1 cellular context compared by ENCODE assay signal in the genomic region with DNA sequence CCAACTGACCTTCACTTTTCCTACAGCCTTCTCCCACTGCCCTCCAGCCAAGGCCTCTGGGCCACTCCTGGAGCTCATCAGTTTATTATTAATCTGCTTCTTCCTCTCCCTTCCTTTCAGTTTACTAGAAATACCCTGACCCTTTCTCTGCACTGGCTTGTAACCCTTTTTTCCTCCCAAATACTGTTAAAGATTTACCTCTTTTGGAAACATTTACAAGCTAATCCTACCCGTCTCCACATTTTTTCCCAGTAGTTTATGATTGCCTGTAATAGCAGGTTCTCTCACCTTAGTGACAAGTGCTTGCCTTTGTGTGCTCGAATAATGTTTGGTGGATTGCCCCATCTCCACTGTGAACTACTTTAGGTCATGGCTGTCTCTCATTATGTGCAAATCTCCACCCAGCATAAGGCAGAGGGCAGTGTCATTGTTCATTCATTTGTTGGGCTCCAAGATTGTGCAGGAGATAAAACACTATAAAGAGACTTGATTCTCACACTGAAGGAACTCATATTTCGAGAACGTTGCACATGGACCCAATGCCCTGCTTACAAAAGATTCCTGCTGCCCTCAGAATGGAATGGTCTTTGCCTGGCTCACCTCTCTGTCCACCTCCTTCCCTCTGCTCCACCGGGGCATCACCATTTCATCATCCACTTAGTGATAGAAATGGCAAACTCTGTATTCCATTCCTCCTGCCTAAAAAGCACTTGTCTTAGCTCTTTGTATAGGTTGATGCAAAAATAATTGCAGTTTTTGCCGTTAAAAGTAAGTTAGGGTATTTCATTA.
TF ChIP-seq lines count a peak whose summit lies in the region.

No MANE protein-coding gene starts in this region.

TF ChIP-seq in GM23338, 12 proteins besides CTCF, POLR2A, EP300 and RAD21 (continued from another document):
- TF ChIP-seq EZH2phosphoT487 (IDR thresholded peaks at IDR 0.05; ENCODE audit: unreplicated experiment), result no peak
- no peak for TF ChIP-seq EZH2 (IDR thresholded peaks at IDR 0.05; ENCODE audit: low read depth, unreplicated experiment)
- TF ChIP-seq REST (IDR thresholded peaks at IDR 0.05; ENCODE audit: unreplicated experiment), result no peak
- TF ChIP-seq ETS1 (IDR thresholded peaks at IDR 0.05), result no peak
- TF ChIP-seq ZNF331 (CRISPR knock-in tag; IDR thresholded peaks at IDR 0.05; ENCODE audit: low read depth), result no peak
- TF ChIP-seq STAT1 (IDR thresholded peaks at IDR 0.05; ENCODE audit: unreplicated experiment), result no peak
- no peak for TF ChIP-seq ZNF462 (CRISPR knock-in tag; IDR thresholded peaks at IDR 0.05)
- TF ChIP-seq ZNF114 (CRISPR knock-in tag; IDR thresholded peaks at IDR 0.05), result no peak
- TF ChIP-seq NANOG (IDR thresholded peaks at IDR 0.05; ENCODE audit: borderline replicate concordance), result no peak
- no peak for TF ChIP-seq POLR2AphosphoS5 (IDR thresholded peaks at IDR 0.05; ENCODE audit: low read depth)
- no peak for TF ChIP-seq CREB1 (CRISPR knock-in tag; IDR thresholded peaks at IDR 0.05; ENCODE audit: low read depth)
TF ChIP-seq in GM23338: peak in this region for 0.
